ENCODE assay signal across 12 cellular contexts in the genomic region with DNA sequence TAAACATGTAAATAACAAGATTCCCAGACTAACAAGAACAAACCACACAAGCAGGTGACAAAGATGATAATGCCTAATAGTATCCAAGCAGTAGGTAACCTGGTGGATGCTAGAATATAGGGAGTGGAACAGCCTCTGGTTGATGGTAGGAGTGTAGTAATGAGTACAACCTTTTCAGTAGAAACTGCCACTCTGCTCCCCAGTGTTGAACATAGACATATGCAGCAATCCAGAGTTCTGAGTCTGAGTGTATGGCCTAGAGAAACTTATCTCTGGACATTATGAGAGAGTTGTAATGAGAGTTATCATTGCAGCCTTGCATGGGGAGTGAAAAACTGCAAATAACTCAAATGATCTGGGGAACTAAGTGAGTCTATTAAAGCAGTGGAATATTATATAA.
DNase-seq lines count a peak whose midpoint lies in the region; ATAC-seq and TF ChIP-seq lines count a peak whose summit lies in the region.
"Had no signal": no experiment of that assay in that cellular context is flagged by ENCODE, and none has a peak within 500 bp of the region (broad histone marks: within the 10 kb centered on the region; RNA-seq: fewer than 3 reads in every experiment).

No MANE protein-coding gene starts in this region.

- H3K9me3 ChIP-seq in OCI-LY3 (ENCODE audit: insufficient read depth, low read length) (no peaks in the 10 kb centered on the region), spleen (no peaks in the 10 kb centered on the region)

- H4K20me1 ChIP-seq in OCI-LY3 (ENCODE audit: insufficient read depth, low read length): peaks cover 30% of the 10 kb centered on the region

- peak overlapping the region; percentile 74 for H3K4me2 ChIP-seq in OCI-LY3 (ENCODE audit: low read length)

- no peak overlapping the region for H3K9ac ChIP-seq in OCI-LY3 (ENCODE audit: low read length)

- no peaks in the 10 kb centered on the region for H3K9me3 Mint-ChIP-seq in activated T-cell treated with anti-CD3 and anti-CD28 coated beads, Interleukin-2, amount 50 U/mL, for 24 hours
- H3K9me3 Mint-ChIP-seq in chondrocyte (ENCODE audit: low read depth): no peaks in the 10 kb centered on the region

- peaks cover 40% of the 10 kb centered on the region for H3K36me3 ChIP-seq in OCI-LY3 (replicated peaks; ENCODE audit: low read depth, low read length)
- H3K36me3 ChIP-seq in spleen: peaks cover 0 to 69% (median 48%) of the 10 kb centered on the region in 6 donors

- intact Hi-C loops in spleen (cut with DNase I; ENCODE audit: low total_unique reads): loop anchor here (5.0 kb wide), 1 partner anchor 121 kb away; no protein-coding TSS in a partner anchor

- H3K27me3 Mint-ChIP-seq in activated T-cell treated with anti-CD3 and anti-CD28 coated beads, Interleukin-2, amount 50 U/mL, for 24 hours: no peaks in the 10 kb centered on the region
- no peaks in the 10 kb centered on the region for H3K27me3 Mint-ChIP-seq in chondrocyte (ENCODE audit: low read depth)

- ATAC-seq in omental fat pad (ENCODE audit: low FRiP score): no peak

- TF ChIP-seq CTCF in OCI-LY3 (IDR thresholded peaks at IDR 0.05; ENCODE audit: low read depth, low read length): no peak
- TF ChIP-seq CTCF in chondrocyte (IDR thresholded peaks at IDR 0.05): no peak
- no peak for TF ChIP-seq CTCF in spleen (IDR thresholded peaks at IDR 0.05 in 8 of 11, conservative IDR thresholded peaks at IDR 0.05 in 3 of 11)
- no peak for TF ChIP-seq CTCF in omental fat pad (IDR thresholded peaks at IDR 0.05)

- no peak for DNase-seq in activated T-cell treated with anti-CD3 and anti-CD28 coated beads, Interleukin-2, amount 50 U/mL, for 24 hours
- DNase-seq in activated T-cell treated with anti-CD3 and anti-CD28 coated beads for 4 hours (no peak), chondrocyte (ENCODE audit: low spot score) (no peak), spleen (no peak), NCI-H2081 treated with DMSO at 0.1 percent for 48 hours (lab: John Stamatoyannopoulos, UW) (no peak), 8988T (no peak), omental fat pad (ENCODE audit: low spot score) (no peak)
- DNase-seq: GOT3, NCI-H1048, NCI-H510A, SHP77 had no signal

- H3K27ac ChIP-seq in OCI-LY3 (ENCODE audit: low read length) (peak overlapping the region; percentile 77), spleen (peak overlapping the region; percentile 10 to 85 (median 82))

- H3K4me1 ChIP-seq in OCI-LY3 (ENCODE audit: low read length) (peaks cover 58% of the 10 kb centered on the region), spleen (peaks cover 14 to 87% (median 53%) of the 10 kb centered on the region in 6 donors)

- no peak for TF ChIP-seq POLR2A in spleen (IDR thresholded peaks at IDR 0.05)

- H3K4me3 Mint-ChIP-seq in activated T-cell treated with anti-CD3 and anti-CD28 coated beads, Interleukin-2, amount 50 U/mL, for 24 hours: peak overlapping the region; percentile 60
- no peak overlapping the region for H3K4me3 Mint-ChIP-seq in chondrocyte (ENCODE audit: unreplicated experiment)

- H3K27me3 ChIP-seq in OCI-LY3 (ENCODE audit: low read depth, low read length) (no peaks in the 10 kb centered on the region), spleen (replicated peaks in 1 of 7) (no peaks in the 10 kb centered on the region)

- H3K36me3 Mint-ChIP-seq in activated T-cell treated with anti-CD3 and anti-CD28 coated beads, Interleukin-2, amount 50 U/mL, for 24 hours (ENCODE audit: low read depth): peaks cover 86% of the 10 kb centered on the region
- H3K36me3 Mint-ChIP-seq in chondrocyte (ENCODE audit: low read depth): peaks cover 23% of the 10 kb centered on the region

- peak overlapping the region; percentile 54; the same call in 1 of the 2 replicates for H3K4me3 ChIP-seq in OCI-LY3 (ENCODE audit: low read length)
- peak overlapping the region in 1 of 8 donors; percentile 60 for H3K4me3 ChIP-seq in spleen

- H3K27ac Mint-ChIP-seq in activated T-cell treated with anti-CD3 and anti-CD28 coated beads, Interleukin-2, amount 50 U/mL, for 24 hours: peak overlapping the region; percentile 98
- peak overlapping the region; percentile 52 for H3K27ac Mint-ChIP-seq in chondrocyte (ENCODE audit: unreplicated experiment)

- no peak overlapping the region for H2AFZ ChIP-seq in OCI-LY3 (ENCODE audit: low read depth, low read length)

- peaks cover 91% of the 10 kb centered on the region for H3K4me1 Mint-ChIP-seq in activated T-cell treated with anti-CD3 and anti-CD28 coated beads, Interleukin-2, amount 50 U/mL, for 24 hours (ENCODE audit: low read depth)
- peaks cover 57% of the 10 kb centered on the region for H3K4me1 Mint-ChIP-seq in chondrocyte (ENCODE audit: low read depth)

- H3K79me2 ChIP-seq in OCI-LY3 (ENCODE audit: low read length): peaks cover 37% of the 10 kb centered on the region
